In genomic region chr10:19778996-19779395, GRCh38 we compare ENCODE assay signal across 10 cellular contexts.
"Had no signal": no experiment of that assay in that cellular context is flagged by ENCODE, and none has a peak within 500 bp of the region (broad histone marks: within the 10 kb centered on the region; RNA-seq: fewer than 3 reads in every experiment).

No MANE protein-coding gene starts in this region.

- ATAC-seq: HCT116, K562 had no signal

- H3K27ac ChIP-seq: GM23248, HL-60 had no signal

- H3K9me3 ChIP-seq: HAP-1 had no signal

- H3K4me1 ChIP-seq: HAP-1 had no signal

- DNase-seq: GM23248, GOT3, H7, HFFc6, IMR-90, KG1 had no signal

- H3K9ac ChIP-seq: GM23248 had no signal

- H3K4me3 ChIP-seq: GM23248, HAP-1, K562 had no signal

- H3K36me3 ChIP-seq: HAP-1 had no signal

- H2AFZ ChIP-seq: GM23248 had no signal
